10 cellular contexts compared by ENCODE assay signal in the genomic region with DNA sequence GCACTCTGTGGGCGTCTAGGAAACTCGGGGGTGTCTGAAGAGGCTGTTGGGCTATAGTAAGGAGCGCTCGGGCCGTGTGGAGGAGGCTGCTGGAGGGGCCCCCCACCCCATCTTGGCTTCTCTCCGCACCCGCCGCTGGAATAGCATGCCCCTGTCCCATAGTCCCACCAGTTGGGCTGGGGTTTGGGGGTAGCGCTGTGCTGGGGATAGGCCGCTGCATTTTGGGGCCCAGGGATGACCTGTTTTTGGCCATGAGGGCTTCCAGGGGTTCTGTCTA. TPM values are rescaled to one million over a fixed set of nuclear protein-coding genes. Genes with fewer than 3 reads are reported as not detected.
DNase-seq lines count a peak whose midpoint lies in the region; ATAC-seq and TF ChIP-seq lines count a peak whose summit lies in the region.
"Had no signal": no experiment of that assay in that cellular context is flagged by ENCODE, and none has a peak within 500 bp of the region (broad histone marks: within the 10 kb centered on the region; RNA-seq: fewer than 3 reads in every experiment).

No MANE protein-coding gene starts in this region.

- no peaks in the 10 kb centered on the region for H3K9me3 ChIP-seq in HUES64 (ENCODE audit: insufficient read depth, low read depth, low read length)

- H3K4me3 ChIP-seq in ACC112 (ENCODE audit: low read depth, low read length) (peak overlapping the region; percentile 47), HUES64 (ENCODE audit: low read length) (peak overlapping the region; percentile 56)

- H3K36me3 Mint-ChIP-seq in MCF 10A (ENCODE audit: insufficient read depth, unreplicated experiment) (no peaks in the 10 kb centered on the region), mesothelial cell of epicardium (no peaks in the 10 kb centered on the region)

- H3K4me1 Mint-ChIP-seq in MCF 10A (ENCODE audit: insufficient read depth, unreplicated experiment) (peaks cover 41% of the 10 kb centered on the region), mesothelial cell of epicardium (peaks cover 38% of the 10 kb centered on the region)

- no peaks in the 10 kb centered on the region for H3K36me3 ChIP-seq in ACC112 (ENCODE audit: insufficient read depth, low read length)
- H3K36me3 ChIP-seq in HUES64 (ENCODE audit: insufficient read depth, low read length): no peaks in the 10 kb centered on the region

- H3K79me2 ChIP-seq in ACC112 (ENCODE audit: control insufficient read depth, insufficient read depth, low read length, unreplicated experiment): no peaks in the 10 kb centered on the region

- DNase-seq in MCF 10A (ENCODE audit: unreplicated experiment): no peak
- DNase-seq in mesothelial cell of epicardium (ENCODE audit: low spot score in 2 of 2, unreplicated experiment in 2 of 2): no peak
- DNase-seq in D341Med (ENCODE audit: low spot score): no peak
- no peak for DNase-seq in activated effector memory CD4-positive, alpha-beta T cell treated with anti-CD3 and anti-CD28 coated beads, Interleukin-2, amount 50 U/mL, for 16 hours
- no peak for DNase-seq in HuH-7 (ENCODE audit: low spot score)

- ATAC-seq in GM21360 (IDR thresholded peaks at IDR 0.05; ENCODE audit: unreplicated experiment): no peak

- intact Hi-C loops in MCF 10A (cut with micrococcal nuclease): no loop called here

- TF ChIP-seq CTCF in MCF 10A (IDR thresholded peaks at IDR 0.05; ENCODE audit: unreplicated experiment) (no peak), mesothelial cell of epicardium (IDR thresholded peaks at IDR 0.05; ENCODE audit: unreplicated experiment) (no peak)

- H3K27ac Mint-ChIP-seq in MCF 10A (ENCODE audit: low read depth, unreplicated experiment): peak overlapping the region; percentile 57
- H3K27ac Mint-ChIP-seq in mesothelial cell of epicardium: peak overlapping the region; percentile 14

- H3K27me3 ChIP-seq in ACC112 (ENCODE audit: insufficient read depth, low read length) (peaks cover 51% of the 10 kb centered on the region), HUES64 (ENCODE audit: insufficient read depth, low read length) (peaks cover 77% of the 10 kb centered on the region)

- H3K27ac ChIP-seq in ACC112 (ENCODE audit: low read depth, low read length) (no peak overlapping the region), HUES64 (ENCODE audit: low read depth, low read length) (no peak overlapping the region)

- H3K27me3 Mint-ChIP-seq in MCF 10A (ENCODE audit: insufficient read depth, unreplicated experiment) (peaks cover 30% of the 10 kb centered on the region), mesothelial cell of epicardium (ENCODE audit: low read depth) (peaks cover 43% of the 10 kb centered on the region)

- H3K9ac ChIP-seq in HUES64 (ENCODE audit: low read depth, low read length): peak overlapping the region; percentile 24; the same call in 1 of the 2 replicates

- H3K4me1 ChIP-seq in ACC112 (ENCODE audit: control insufficient read depth, insufficient read depth, low read length, unreplicated experiment) (peaks cover 18% of the 10 kb centered on the region), HUES64 (ENCODE audit: insufficient read depth, low read length) (0 out of 2 replicates have a peak, but pooled peaks cover 7% of the 10 kb centered on the region)

- WGBS in HUES64: 8% methylated on average over 10 of the region's 10 CpGs

- H2AFZ ChIP-seq in ACC112 (ENCODE audit: low read length, unreplicated experiment): no peak overlapping the region

- POLR2A ChIA-PET in MCF 10A (lab: Yijun Ruan, JAX): interaction anchor here (0.8 to 5.5 kb wide), 14 partner anchors 10 to 505 kb away, joined by 3 to 41 read pairs (median 6); a partner anchor contains a TSS

- CTCF ChIA-PET in MCF 10A (lab: Yijun Ruan, JAX): interaction anchor here (0.6 to 2.6 kb wide), 8 partner anchors 10 to 229 kb away, joined by 3 to 17 read pairs (median 4); a partner anchor contains a TSS

- H3K9me3 Mint-ChIP-seq in MCF 10A (ENCODE audit: unreplicated experiment): no peaks in the 10 kb centered on the region
- no peaks in the 10 kb centered on the region for H3K9me3 Mint-ChIP-seq in mesothelial cell of epicardium

- H3K4me3 Mint-ChIP-seq in MCF 10A (ENCODE audit: unreplicated experiment) (peak overlapping the region; percentile 77), mesothelial cell of epicardium (peak overlapping the region; percentile 81)

- no TSS peak for BruUV-seq in MCF 10A (replicated peaks; lab: Mats Ljungman, UMichigan)

RNA-seq across cellular contexts. Expression of a gene that starts 0.5 kb away (rescaled TPM):
- polyA plus RNA-seq in HUES64 (2013, experiment 1 of 2): 4.6 TPM
- 7.0 TPM for polyA plus RNA-seq in HUES64 (2013, experiment 2 of 2)
- total RNA-seq in MCF 10A (2022) (1.6 and 1.7 TPM in 2 replicates), mesothelial cell of epicardium (14.6 to 17.8 TPM (median 15.4 TPM) in 3 replicates)

RNA-seq across cellular contexts. Expression of a gene that starts 15.6 kb away (rescaled TPM):
- polyA plus RNA-seq in HUES64 (2013, experiment 1 of 2): 23.3 TPM
- polyA plus RNA-seq in HUES64 (2013, experiment 2 of 2): 23.0 TPM
- 7.4 and 9.5 TPM in 2 replicates for total RNA-seq in MCF 10A (2022)
- 30.8 to 31.2 TPM (median 30.9 TPM) in 3 replicates for total RNA-seq in mesothelial cell of epicardium

RNA-seq across cellular contexts. Expression of a gene that starts 28.0 kb away (rescaled TPM):
- polyA plus RNA-seq in HUES64 (2013, experiment 1 of 2): 15.1 TPM
- polyA plus RNA-seq in HUES64 (2013, experiment 2 of 2): 20.0 TPM
- total RNA-seq in MCF 10A (2022) (385 and 456 TPM in 2 replicates), mesothelial cell of epicardium (32.7 to 36.1 TPM (median 36.1 TPM) in 3 replicates)

RNA-seq across cellular contexts. Expression of a gene that starts 45.5 kb away (rescaled TPM):
- not detected for polyA plus RNA-seq in HUES64 (2013, experiment 1 of 2)
- not detected for polyA plus RNA-seq in HUES64 (2013, experiment 2 of 2)
- total RNA-seq in MCF 10A (2022): 0.21 and 0.42 TPM in 2 replicates
- total RNA-seq in mesothelial cell of epicardium: 0.58 TPM in 1 of 3 replicates, not detected in the others
- total RNA-seq: glomerular endothelial cell; T-helper 2 cell treated with Interferon-gamma antibody and Interleukin-4, amounts not matched to agents 100 ng/mL and 5 ng/mL, for 36 hours had no signal

RNA-seq across cellular contexts. Expression of a gene that starts 45.6 kb away (rescaled TPM):
- polyA plus RNA-seq in HUES64 (2013, experiment 1 of 2): not detected
- 0.51 TPM for polyA plus RNA-seq in HUES64 (2013, experiment 2 of 2)
- total RNA-seq in MCF 10A (2022): 0.91 and 1.8 TPM in 2 replicates
- 1.8 to 2.9 TPM (median 1.9 TPM) in 3 replicates for total RNA-seq in mesothelial cell of epicardium

Comparison
In these comparisons a context has a peak if more than half of its experiments do, and no peak if none do; other contexts are left out.
1. RNA of a gene that starts 28.0 kb away (total RNA-seq): 385 to 456 TPM in MCF 10A; 32.7 to 36.1 TPM in mesothelial cell of epicardium; every median in the first group is over 10 times any median in the second.